2 cellular contexts compared by ENCODE assay signal in genomic region chr16:70392606-70393005, GRCh38.
A peak's percentile ranks its signal among the peaks of the same experiment; 100 is the strongest.
TF ChIP-seq lines count a peak whose summit lies in the region.

No MANE protein-coding gene starts in this region.

TF ChIP-seq in HCT116, 20 proteins besides CTCF, POLR2A, EP300 and RAD21 (continued from another document):
- no peak for TF ChIP-seq EGR1 (IDR thresholded peaks at IDR 0.05; ENCODE audit: low read depth)
- TF ChIP-seq ZBTB33 (IDR thresholded peaks at IDR 0.05; ENCODE audit: extremely low read depth, insufficient replicate concordance, low read length) = no peak
- TF ChIP-seq FOSL1 (IDR thresholded peaks at IDR 0.05; ENCODE audit: low read depth) = no peak
- TF ChIP-seq SP1 (IDR thresholded peaks at IDR 0.05; ENCODE audit: low read depth) = no peak
- TF ChIP-seq MAX (IDR thresholded peaks at IDR 0.05) = no peak
- no peak for TF ChIP-seq CEBPB (IDR thresholded peaks at IDR 0.05; ENCODE audit: low read depth)
- no peak for TF ChIP-seq EZH2phosphoT487 (IDR thresholded peaks at IDR 0.05; ENCODE audit: borderline replicate concordance)
- TF ChIP-seq SIN3A (IDR thresholded peaks at IDR 0.05; ENCODE audit: low read depth) = no peak
- no peak for TF ChIP-seq EZH2 (IDR thresholded peaks at IDR 0.05)
- TF ChIP-seq ATF3 (IDR thresholded peaks at IDR 0.05) = no peak
- no peak for TF ChIP-seq REST (IDR thresholded peaks at IDR 0.05; ENCODE audit: low read depth)
- no peak for TF ChIP-seq ZNF274 (IDR thresholded peaks at IDR 0.05; ENCODE audit: low read depth, low read length)
- TF ChIP-seq POLR2AphosphoS5 (IDR thresholded peaks at IDR 0.05; ENCODE audit: low read depth, low read length) = no peak

TF ChIP-seq in WTC11, 78 proteins besides CTCF, POLR2A, EP300 and RAD21:
- TF ChIP-seq ARID4B (CRISPR knock-in tag; IDR thresholded peaks at IDR 0.05; ENCODE audit: borderline replicate concordance) = no peak
- no peak for TF ChIP-seq HMGA2 (CRISPR knock-in tag; IDR thresholded peaks at IDR 0.05)
- TF ChIP-seq CDX4 (CRISPR knock-in tag; IDR thresholded peaks at IDR 0.05; ENCODE audit: borderline replicate concordance) = no peak
- TF ChIP-seq ZNF121 (CRISPR knock-in tag; IDR thresholded peaks at IDR 0.05) = peak; percentile 51; the same call in 1 of the 2 replicates
- no peak for TF ChIP-seq ZSCAN18 (CRISPR knock-in tag; IDR thresholded peaks at IDR 0.05)
